25 cellular contexts compared by ENCODE assay signal in the genomic region with DNA sequence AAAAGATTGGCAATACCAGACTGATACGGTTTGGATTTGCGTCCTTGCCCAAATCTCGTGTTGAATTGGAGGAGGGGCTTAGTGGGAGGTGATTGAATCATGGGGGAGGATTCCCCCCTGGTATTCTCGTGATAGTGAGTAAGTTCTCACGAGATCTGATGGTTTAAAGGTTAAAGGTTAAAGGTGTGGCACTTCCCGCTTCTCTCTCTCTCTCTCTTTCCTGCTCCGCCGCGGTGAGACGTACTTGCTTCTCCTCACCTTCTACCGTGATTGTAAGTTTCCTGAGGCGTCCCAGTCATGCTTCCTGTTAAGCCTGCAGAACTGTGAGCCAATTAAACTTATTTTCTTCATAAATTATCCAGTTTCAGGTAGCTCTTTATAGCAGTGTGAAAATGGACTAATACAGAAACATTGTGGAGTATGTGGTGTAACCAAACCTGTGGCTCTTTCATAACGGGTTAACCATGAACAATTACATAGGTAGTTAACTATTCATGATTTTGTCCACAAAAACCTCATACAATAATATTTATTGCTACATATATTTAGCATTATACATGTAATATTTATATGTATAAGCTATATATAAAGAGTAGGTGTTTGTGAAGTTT.
"Had no signal": no experiment of that assay in that cellular context is flagged by ENCODE, and none has a peak within 500 bp of the region (broad histone marks: within the 10 kb centered on the region; RNA-seq: fewer than 3 reads in every experiment).

No MANE protein-coding gene starts in this region.

- H3K27ac Mint-ChIP-seq: IgD-negative memory B cell had no signal

- FAIRE-seq: HTR-8/SVneo had no signal

- H3K9me3 ChIP-seq: SJCRH30 had no signal

- H3K27me3 Mint-ChIP-seq: IgD-negative memory B cell had no signal

- H3K4me3 Mint-ChIP-seq: IgD-negative memory B cell had no signal

- ATAC-seq: Panc1, PC-3, SK-N-SH treated with all-trans-retinoic acid at 6 μM for 48 hours had no signal

- DNase-seq: KBM-7; MV-4-11; NCI-H1048; NCI-H1105; NCI-H1417; NCI-H1436 treated with DMSO at 0.1 percent for 48 hours; NCI-H1694; NCI-H187 treated with DMSO at 0.1 percent for 48 hours; NCI-H2029 treated with DMSO at 0.1 percent for 48 hours; NCI-H2171 treated with DMSO at 0.1 percent for 48 hours; NCI-H345; NCI-H446 treated with DMSO at 0.1 percent for 48 hours; NCI-H524 treated with DMSO at 0.1 percent for 48 hours; NCI-H69; NCI-H774; NK-92 treated with Interleukin-12 subunit alpha and Interleukin-12 subunit beta, amount 100 ng/mL, for 24 hours; PC-3; SHP77 treated with DMSO at 0.1 percent for 48 hours; SJCRH30 had no signal

- H3K36me3 ChIP-seq: SJCRH30 had no signal

- H3K4me1 ChIP-seq: SJCRH30 had no signal

- H3K4me3 ChIP-seq: SJCRH30 had no signal

- H3K27ac ChIP-seq: HL-60, RWPE1, SJCRH30 had no signal
